Comparison of ENCODE assay signal across 3 cellular contexts in the genomic region with DNA sequence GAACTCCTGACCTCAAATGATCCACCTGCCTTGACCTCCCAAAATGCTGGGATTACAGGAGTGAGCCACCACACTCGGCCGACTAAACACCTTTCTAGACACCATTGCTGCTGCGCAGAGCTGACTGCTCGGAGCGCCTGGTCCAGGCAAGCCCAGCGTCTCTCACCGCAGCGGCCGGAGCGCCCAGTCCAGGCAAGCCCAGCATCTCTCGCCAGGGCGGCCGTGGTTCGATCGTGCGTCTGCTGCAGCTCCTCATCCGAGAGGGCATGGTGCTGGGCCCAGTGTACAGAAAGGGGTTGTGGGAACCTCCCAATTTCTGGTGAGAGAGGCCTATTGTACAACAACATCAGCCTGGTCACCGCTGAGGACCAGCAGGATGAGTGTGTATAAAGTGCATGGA.
"Had no signal": no experiment of that assay in that cellular context is flagged by ENCODE, and none has a peak within 500 bp of the region (broad histone marks: within the 10 kb centered on the region; RNA-seq: fewer than 3 reads in every experiment).

No MANE protein-coding gene starts in this region.

- DNase-seq: GDM1, GF-D8 had no signal

- ATAC-seq: GM12878 had no signal

- H3K4me3 ChIP-seq: GM12878 had no signal
